Comparison of ENCODE assay signal across 28 cellular contexts in genomic region chr3:134610455-134611385, GRCh38. TPM values are rescaled to one million over a fixed set of nuclear protein-coding genes. Genes with fewer than 3 reads are reported as not detected.
"Had no signal": no experiment of that assay in that cellular context is flagged by ENCODE, and none has a peak within 500 bp of the region (broad histone marks: within the 10 kb centered on the region; RNA-seq: fewer than 3 reads in every experiment).

No MANE protein-coding gene starts in this region.

- H3K36me3 ChIP-seq: ascending aorta, cardiac muscle cell, upper lobe of left lung had no signal

- H3K27me3 ChIP-seq: ascending aorta, upper lobe of left lung had no signal

- DNase-seq: activated CD4-positive, alpha-beta T cell treated with anti-CD3 and anti-CD28 coated beads for 4 hours; activated CD4-positive, alpha-beta T cell treated with anti-CD3 and anti-CD28 coated beads, Interleukin-2, amount 50 U/mL, for 4 hours; activated naive CD4-positive, alpha-beta T cell; activated T-cell treated with anti-CD3 and anti-CD28 coated beads for 4 hours; activated T-cell treated with anti-CD3 and anti-CD28 coated beads, Interleukin-2, amount 50 U/mL, for 72 hours; cerebellar nuclear complex; cortex of kidney; foreskin fibroblast; hypothalamus; immature natural killer cell; mucosa of descending colon; stimulated activated CD4-positive, alpha-beta T cell treated with anti-CD3 and anti-CD28 coated beads, Interleukin-1b, Interleukin-23, amount 100 ng/mL, for 48 hours; stimulated activated CD4-positive, alpha-beta T cell treated with anti-CD3 and anti-CD28 coated beads, Interleukin-4, amount 100 ng/mL, for 4 hours; stimulated activated CD8-positive, alpha-beta memory T cell treated with anti-CD3 and anti-CD28 coated beads, Interleukin-4, amount 100 ng/mL, for 48 hours; stimulated activated naive CD8-positive, alpha-beta T cell treated with anti-CD3 and anti-CD28 coated beads, Interleukin-15, amount 100 ng/mL, for 72 hours; T-helper 9 cell; upper lobe of left lung had no signal

- H3K9me3 ChIP-seq: ascending aorta, mucosa of descending colon, upper lobe of left lung had no signal

- ATAC-seq: activated T-cell treated with anti-CD3 and anti-CD28 coated beads, Interleukin-2, amount 50 U/mL, for 72 hours; left lobe of liver; mucosa of descending colon; natural killer cell treated with Interleukin-12 subunit alpha and Interleukin-12 subunit beta and Interleukin-15 and Interleukin-18, amount 100 ng/mL, for 72 hours; stimulated activated memory B cell treated with anti-CD40 and anti-IgM and Interleukin-4, amounts not matched to agents 10 μg/mL and 1 μg/mL and 100 μg/mL, for 72 hours; stimulated activated naive CD8-positive, alpha-beta T cell treated with anti-CD3 and anti-CD28 coated beads, Interleukin-15, amount 100 ng/mL, for 72 hours had no signal

- H3K4me1 ChIP-seq: ascending aorta had no signal

- H3K4me3 ChIP-seq: ascending aorta, cardiac muscle cell, mucosa of descending colon, smooth muscle cell, upper lobe of left lung had no signal

- H3K27ac ChIP-seq: ascending aorta, cardiac muscle cell, upper lobe of left lung, VCaP had no signal

RNA-seq across cellular contexts. Expression of gene KY, which starts 40.1 kb away (rescaled TPM):
- total RNA-seq: activated T-cell treated with anti-CD3 and anti-CD28 coated beads, Interleukin-2, amount 50 U/mL, for 72 hours; endothelial cell of umbilical vein; left lobe of liver; lung microvascular endothelial cell; mesenteric fat pad; natural killer cell treated with Interleukin-12 subunit alpha and Interleukin-12 subunit beta and Interleukin-15 and Interleukin-18, amount 100 ng/mL, for 72 hours; T-helper 1 cell treated with Interleukin-12 subunit alpha and Interleukin-12 subunit beta and Interleukin-4 antibody, amounts not matched to agents 30 ng/mL and 1 ng/mL, for 36 hours had no signal
